ENCODE assay signal across 16 cellular contexts in the genomic region with DNA sequence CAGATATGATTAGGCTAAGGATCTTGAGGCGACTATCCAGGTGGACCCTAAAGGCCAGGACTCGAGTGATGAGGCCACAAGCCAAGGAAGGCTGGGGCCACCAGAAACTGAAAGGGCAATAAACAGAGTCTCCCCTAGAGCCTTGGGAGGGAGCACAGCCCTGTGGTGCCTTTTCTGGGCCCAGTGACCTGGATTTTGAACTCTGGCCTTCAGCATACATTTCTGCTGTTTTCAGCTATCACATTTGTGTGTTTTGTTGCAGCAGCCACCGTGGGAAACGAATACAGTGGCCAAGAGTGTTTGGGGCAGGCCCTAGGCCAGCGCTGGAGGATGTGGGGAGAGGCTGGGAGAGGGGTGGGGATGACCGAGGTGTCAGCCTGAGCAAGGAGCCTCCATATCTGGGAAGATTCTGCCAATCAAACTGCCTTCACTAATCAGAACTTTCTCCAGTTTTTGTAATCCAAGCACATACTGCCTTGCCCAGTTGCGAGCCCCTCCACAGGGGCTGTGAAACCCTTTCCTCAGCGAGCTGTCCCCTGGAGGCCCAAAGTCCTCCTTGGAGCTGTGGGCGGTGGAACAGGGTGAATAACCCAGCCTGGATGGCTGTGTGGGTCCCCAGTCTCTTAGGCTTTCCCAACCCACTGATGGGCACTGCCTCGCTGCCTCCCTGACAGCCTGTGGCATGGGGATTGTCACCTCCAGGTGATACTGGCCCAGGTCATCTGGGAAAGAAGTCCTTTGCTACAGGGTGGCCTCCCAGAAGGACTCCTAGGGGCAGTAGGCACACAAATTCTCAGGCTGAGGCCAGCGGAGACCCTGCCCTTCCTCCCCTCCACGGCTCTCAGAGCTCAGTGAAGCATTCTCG. TPM values are rescaled to one million over a fixed set of nuclear protein-coding genes. Genes with fewer than 3 reads are reported as not detected.
DNase-seq lines count a peak whose midpoint lies in the region; ATAC-seq and TF ChIP-seq lines count a peak whose summit lies in the region.
"Had no signal": no experiment of that assay in that cellular context is flagged by ENCODE, and none has a peak within 500 bp of the region (broad histone marks: within the 10 kb centered on the region; RNA-seq: fewer than 3 reads in every experiment).

No MANE protein-coding gene starts in this region.

- WGBS in SK-N-SH (ENCODE audit: low lambda C conversion rate): 89% methylated on average over 8 of the region's 13 CpGs

- H3K4me3 ChIP-seq in SK-N-SH (ENCODE audit: low read depth in 2 of 2, low read length in 1 of 2) (no peak overlapping the region), coronary artery (no peak overlapping the region), neural progenitor cell (no peak overlapping the region), tibial artery (no peak overlapping the region)
- H3K4me3 ChIP-seq: left lung had no signal

- no peak overlapping the region for H2AFZ ChIP-seq in SK-N-SH (ENCODE audit: low read depth)
- no peak overlapping the region for H2AFZ ChIP-seq in neural progenitor cell (replicated peaks)

- peaks cover 5% of the 10 kb centered on the region for H3K36me3 Mint-ChIP-seq in neural progenitor cell
- H3K36me3 Mint-ChIP-seq: activated naive CD4-positive, alpha-beta T cell treated with anti-CD3 and anti-CD28 coated beads, Interleukin-2, amount 50 U/mL, for 72 hours had no signal

- H3K27ac ChIP-seq in SK-N-SH (ENCODE audit: low read depth in 2 of 2, low read length in 1 of 2): peak overlapping the region in 1 of 2 experiments; percentile 90; a peak in 2 of 4 replicates
- peak overlapping the region; percentile 69 to 94 for H3K27ac ChIP-seq in coronary artery
- no peak overlapping the region for H3K27ac ChIP-seq in neural progenitor cell
- peak overlapping the region; percentile 79 to 97 for H3K27ac ChIP-seq in tibial artery
- H3K27ac ChIP-seq: 22Rv1 had no signal

- H3K9ac ChIP-seq in SK-N-SH (peak overlapping the region; percentile 44; the same call in 1 of the 2 replicates), neural progenitor cell (no peak overlapping the region)

- no peaks in the 10 kb centered on the region for H3K9me3 ChIP-seq in SK-N-SH
- H3K9me3 ChIP-seq in neural progenitor cell (ENCODE audit: low read depth): no peaks in the 10 kb centered on the region
- H3K9me3 ChIP-seq in tibial artery: no peaks in the 10 kb centered on the region
- H3K9me3 ChIP-seq: left lung had no signal

- no peak for TF ChIP-seq CTCF in SK-N-SH (IDR thresholded peaks at IDR 0.05)
- TF ChIP-seq CTCF in coronary artery (IDR thresholded peaks at IDR 0.05): no peak
- no peak for TF ChIP-seq CTCF in neural progenitor cell (IDR thresholded peaks at IDR 0.05)
- TF ChIP-seq CTCF in tibial artery (IDR thresholded peaks at IDR 0.05): no peak

- CTCF ChIA-PET in SK-N-SH (lab: Yijun Ruan, JAX): interaction anchor here (1.2 to 1.7 kb wide), 3 partner anchors 8 to 102 kb away, joined by 4 to 8 read pairs (median 7); partner anchors contain the start of gene B9D1

- peaks cover 3% of the 10 kb centered on the region for H3K27me3 Mint-ChIP-seq in neural progenitor cell (ENCODE audit: insufficient read depth, low read depth)

- peaks cover 22% of the 10 kb centered on the region for H3K4me1 Mint-ChIP-seq in neural progenitor cell

- H3K4me3 Mint-ChIP-seq in neural progenitor cell: no peak overlapping the region

- H3K4me2 ChIP-seq in SK-N-SH: peak overlapping the region; percentile 35; the same call in 1 of the 2 replicates
- no peak overlapping the region for H3K4me2 ChIP-seq in neural progenitor cell

- H3K27ac Mint-ChIP-seq in neural progenitor cell: peak overlapping the region; percentile 66

- TF ChIP-seq EP300 in SK-N-SH (IDR thresholded peaks at IDR 0.05; ENCODE audit: borderline replicate concordance in 1 of 2, low read depth in 1 of 2, low read length in 1 of 2): no peak

- H3K27me3 ChIP-seq in SK-N-SH (ENCODE audit: insufficient read depth) (no peaks in the 10 kb centered on the region), neural progenitor cell (no peaks in the 10 kb centered on the region), tibial artery (no peaks in the 10 kb centered on the region)
- H3K27me3 ChIP-seq: left lung had no signal

- POLR2A ChIA-PET in SK-N-SH (lab: Yijun Ruan, JAX): no interaction called here

- no peak for DNase-seq in SK-N-SH
- DNase-seq in coronary artery (ENCODE audit: low spot score): no peak
- no peak for DNase-seq in neural progenitor cell (ENCODE audit: low spot score)
- peak; percentile 18 to 63 for DNase-seq in tibial artery
- DNase-seq in NCI-H226: no peak
- DNase-seq in DMS79 (lab: John Stamatoyannopoulos, UW): no peak
- DNase-seq: MM.1S; stimulated activated CD4-positive, alpha-beta T cell treated with anti-CD3 and anti-CD28 coated beads, Interleukin-4, amount 100 ng/mL, for 24 hours; stimulated activated naive CD4-positive, alpha-beta T cell treated with Interleukin-2 at 50 U/mL for 16 hours had no signal

- no peak for ATAC-seq in SK-N-SH treated with all-trans-retinoic acid at 6 μM for 48 hours
- ATAC-seq in HG02678 (IDR thresholded peaks at IDR 0.05; ENCODE audit: unreplicated experiment): no peak
- ATAC-seq: activated naive CD4-positive, alpha-beta T cell treated with anti-CD3 and anti-CD28 coated beads, Interleukin-2, amount 50 U/mL, for 72 hours had no signal

- H3K4me1 ChIP-seq in SK-N-SH (ENCODE audit: control insufficient read depth in 1 of 2, insufficient read depth in 2 of 2, low read depth in 1 of 2, low read length in 1 of 2) (peaks cover 13 to 20% of the 10 kb centered on the region in 2 experiments; a peak in 3 of 4 replicates), neural progenitor cell (peaks cover 6% of the 10 kb centered on the region), tibial artery (peaks cover 0 to 46% (median 30%) of the 10 kb centered on the region in 4 donors)

- H4K20me1 ChIP-seq in SK-N-SH (ENCODE audit: insufficient read depth) (no peaks in the 10 kb centered on the region), neural progenitor cell (ENCODE audit: low read depth) (no peaks in the 10 kb centered on the region)

- intact Hi-C loops in tibial artery (cut with DNase I; ENCODE audit: low total_unique reads): no loop called here

- H3K9me2 ChIP-seq in SK-N-SH: no peaks in the 10 kb centered on the region

- peaks cover 28% of the 10 kb centered on the region for H3F3A ChIP-seq in SK-N-SH (replicated peaks; ENCODE audit: insufficient read depth)
- H3F3A ChIP-seq in neural progenitor cell (ENCODE audit: low read depth): peaks cover 4% of the 10 kb centered on the region

- H3K9me3 Mint-ChIP-seq in neural progenitor cell: no peaks in the 10 kb centered on the region
- H3K9me3 Mint-ChIP-seq: activated naive CD4-positive, alpha-beta T cell treated with anti-CD3 and anti-CD28 coated beads, Interleukin-2, amount 50 U/mL, for 72 hours had no signal

- no peak for TF ChIP-seq RAD21 in SK-N-SH (IDR thresholded peaks at IDR 0.05; ENCODE audit: low read length)

- H3K36me3 ChIP-seq in SK-N-SH (replicated peaks in 1 of 2; ENCODE audit: control insufficient read depth in 1 of 2, insufficient read depth in 2 of 2, low read length in 1 of 2): no peaks in the 10 kb centered on the region
- no peaks in the 10 kb centered on the region for H3K36me3 ChIP-seq in neural progenitor cell
- no peaks in the 10 kb centered on the region for H3K36me3 ChIP-seq in tibial artery
- H3K36me3 ChIP-seq: left lung had no signal

- no peaks in the 10 kb centered on the region for H3K79me2 ChIP-seq in SK-N-SH (ENCODE audit: insufficient read depth)
- no peaks in the 10 kb centered on the region for H3K79me2 ChIP-seq in neural progenitor cell (ENCODE audit: low read depth)

TF ChIP-seq in SK-N-SH, 30 proteins besides CTCF, POLR2A, EP300 and RAD21:
- TF ChIP-seq RCOR1 (IDR thresholded peaks at IDR 0.05; ENCODE audit: low read length) (no peak), GABPA (IDR thresholded peaks at IDR 0.05; ENCODE audit: low read depth) (no peak), NRF1 (IDR thresholded peaks at IDR 0.05; ENCODE audit: low read depth, low read length) (no peak)
- TF ChIP-seq, protein P1, sequence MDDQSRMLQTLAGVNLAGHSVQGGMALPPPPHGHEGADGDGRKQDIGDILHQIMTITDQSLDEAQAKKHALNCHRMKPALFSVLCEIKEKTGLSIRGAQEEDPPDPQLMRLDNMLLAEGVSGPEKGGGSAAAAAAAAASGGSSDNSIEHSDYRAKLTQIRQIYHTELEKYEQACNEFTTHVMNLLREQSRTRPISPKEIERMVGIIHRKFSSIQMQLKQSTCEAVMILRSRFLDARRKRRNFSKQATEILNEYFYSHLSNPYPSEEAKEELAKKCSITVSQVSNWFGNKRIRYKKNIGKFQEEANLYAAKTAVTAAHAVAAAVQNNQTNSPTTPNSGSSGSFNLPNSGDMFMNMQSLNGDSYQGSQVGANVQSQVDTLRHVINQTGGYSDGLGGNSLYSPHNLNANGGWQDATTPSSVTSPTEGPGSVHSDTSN (IDR thresholded peaks at IDR 0.05): no peak

TF ChIP-seq in SK-N-SH treated with all-trans-retinoic acid at 6 μM for 48 hours, 23 proteins besides CTCF, POLR2A, EP300 and RAD21 (continues in another document):
- no peak for TF ChIP-seq ZC3H10 (CRISPR knock-in tag; IDR thresholded peaks at IDR 0.05)
- no peak for TF ChIP-seq CREB5 (CRISPR knock-in tag; IDR thresholded peaks at IDR 0.05; ENCODE audit: low read depth)
- no peak for TF ChIP-seq SNAI2 (CRISPR knock-in tag; IDR thresholded peaks at IDR 0.05)
- TF ChIP-seq ZNF565 (CRISPR knock-in tag; conservative IDR thresholded peaks at IDR 0.05; ENCODE audit: low read depth): no peak

RNA-seq across cellular contexts. Expression of gene B9D1, which starts 16.8 kb away (rescaled TPM):
- polyA plus RNA-seq in SK-N-SH (2012; rRNA removed): 75.0 and 81.6 TPM in 2 replicates
- polyA plus RNA-seq in SK-N-SH (2012; cell fraction: cytosol; rRNA removed): 56.1 and 64.8 TPM in 2 replicates
- 81.5 and 92.1 TPM in 2 replicates for polyA plus RNA-seq in SK-N-SH (2012; cell fraction: nucleus; rRNA removed)
- 15.1 and 43.0 TPM in 2 replicates for total RNA-seq in neural progenitor cell (ENCODE audit: low replicate concordance)

RNA-seq across cellular contexts. Expression of gene MAPK7, which starts 32.6 kb away (rescaled TPM):
- polyA plus RNA-seq in SK-N-SH (2012; rRNA removed): 10.5 and 19.1 TPM in 2 replicates
- polyA plus RNA-seq in SK-N-SH (2012; cell fraction: cytosol; rRNA removed): 8.9 and 14.2 TPM in 2 replicates
- 54.4 and 71.5 TPM in 2 replicates for polyA plus RNA-seq in SK-N-SH (2012; cell fraction: nucleus; rRNA removed)
- 12.2 and 20.7 TPM in 2 replicates for total RNA-seq in neural progenitor cell (ENCODE audit: low replicate concordance)

RNA-seq across cellular contexts. Expression of gene MFAP4, which starts 41.3 kb away (rescaled TPM):
- 112 and 120 TPM in 2 replicates for polyA plus RNA-seq in SK-N-SH (2012; rRNA removed)
- polyA plus RNA-seq in SK-N-SH (2012; cell fraction: cytosol; rRNA removed): 98.4 and 115 TPM in 2 replicates
- 99.5 and 101 TPM in 2 replicates for polyA plus RNA-seq in SK-N-SH (2012; cell fraction: nucleus; rRNA removed)
- 0.22 TPM in 1 of 2 replicates, not detected in the other for total RNA-seq in neural progenitor cell (ENCODE audit: low replicate concordance)
- total RNA-seq: activated naive CD4-positive, alpha-beta T cell treated with anti-CD3 and anti-CD28 coated beads, Interleukin-2, amount 50 U/mL, for 72 hours; glomerular endothelial cell; T-helper 1 cell treated with Interleukin-12 subunit alpha and Interleukin-12 subunit beta and Interleukin-4 antibody, amounts not matched to agents 30 ng/mL and 1 ng/mL, for 36 hours had no signal

Comparison
In these comparisons a context has a peak if more than half of its experiments do, and no peak if none do; other contexts are left out.
1. DNase-seq: peak in tibial artery (2 of 2); none in SK-N-SH (single experiment), coronary artery (single experiment), neural progenitor cell (single experiment), NCI-H226 (single experiment) and DMS79 (single experiment).